28 cellular contexts compared by ENCODE assay signal in genomic region chr22:23149743-23150238, GRCh38. TPM values are rescaled to one million over a fixed set of nuclear protein-coding genes. Genes with fewer than 3 reads are reported as not detected.
DNase-seq lines count a peak whose midpoint lies in the region; ATAC-seq, FAIRE-seq and TF ChIP-seq lines count a peak whose summit lies in the region.
"Had no signal": no experiment of that assay in that cellular context is flagged by ENCODE, and none has a peak within 500 bp of the region (broad histone marks: within the 10 kb centered on the region; RNA-seq: fewer than 3 reads in every experiment).

No MANE protein-coding gene starts in this region.

- H4K5ac ChIP-seq in H1 (ENCODE audit: insufficient read length, low read depth, low read length), result no peak overlapping the region

- no peaks in the 10 kb centered on the region for H3K9me3 ChIP-seq in H1 (ENCODE audit: insufficient read depth in 2 of 2, low read depth in 1 of 2, low read length in 1 of 2)
- H3K9me3 ChIP-seq: psoas muscle, SJCRH30 had no signal

- no peak for TF ChIP-seq RAD21 in H1 (IDR thresholded peaks at IDR 0.05 in 1 of 2, conservative IDR thresholded peaks at IDR 0.05 in 1 of 2; ENCODE audit: low read depth in 2 of 2, low read length in 2 of 2)

- no peak overlapping the region for H2AFZ ChIP-seq in H1 (ENCODE audit: low read length)

- H2AK5ac ChIP-seq in H1 (ENCODE audit: low read depth, low read length), result no peak overlapping the region

- no peaks in the 10 kb centered on the region for H3K36me3 ChIP-seq in H1 (ENCODE audit: control insufficient read depth in 2 of 4, insufficient read depth in 4 of 4, low read length in 3 of 4)
- H3K36me3 ChIP-seq: SJCRH30 had no signal

- WGBS in H1 (ENCODE audit: extremely low coverage in 1 of 2, insufficient coverage in 1 of 2, insufficient read length in 1 of 2, insufficient replicate concordance in 2 of 2, low coverage in 1 of 2, low lambda C conversion rate in 2 of 2, missing lambda C conversion rate in 1 of 2), 2 experiments, result 75% methylated on average over 15 of the region's 15 CpGs; no CpG with 5 or more reads in 1 of the 2 experiments

- no peak overlapping the region for H2BK120ac ChIP-seq in H1 (replicated peaks; ENCODE audit: low read depth, low read length)

- H2BK5ac ChIP-seq in H1 (ENCODE audit: low read depth, low read length), result no peak overlapping the region

- H3K4me1 ChIP-seq in H1 (replicated peaks in 1 of 4; ENCODE audit: control insufficient read depth in 3 of 4, insufficient read depth in 4 of 4, low read length in 3 of 4), result peaks cover 0 to 27% (median 11%) of the 10 kb centered on the region in 4 experiments; a peak in 5 of 7 replicates
- H3K4me1 ChIP-seq: SJCRH30 had no signal

- H2BK20ac ChIP-seq in H1 (ENCODE audit: low read length), result 0 out of 2 replicates have a peak overlapping the region, but pooled peaks have one; percentile 72

- H3K23ac ChIP-seq in H1 (ENCODE audit: insufficient read length), result no peak overlapping the region

- H4K91ac ChIP-seq in H1 (replicated peaks; ENCODE audit: insufficient read length, low read length), result no peak overlapping the region

- DNase-seq in DMS79 treated with DMSO at 0.1 percent for 48 hours (lab: John Stamatoyannopoulos, UW) (peak; percentile 59), NCI-H82 (lab: John Stamatoyannopoulos, UW) (peak; percentile 88), H1 (ENCODE audit: low read depth in 1 of 2, low spot score in 2 of 2) (no peak), retina (peak; percentile 63), LoVo (ENCODE audit: low spot score) (no peak), NCI-H2107 treated with DMSO at 0.1 percent for 48 hours (lab: John Stamatoyannopoulos, UW; ENCODE audit: unreplicated experiment) (no peak)
- DNase-seq: activated naive CD4-positive, alpha-beta T cell treated with anti-CD3 and anti-CD28 coated beads for 36 hours; activated T-cell treated with anti-CD3 and anti-CD28 coated beads, Interleukin-2, amount 50 U/mL, for 72 hours; C1 segment of cervical spinal cord; Calu3; head of caudate nucleus; IMR-90; left colon; NCI-H1105; NCI-H2029; NCI-H446 treated with DMSO at 0.1 percent for 48 hours; NK-92 treated with Interleukin-12 subunit alpha and Interleukin-12 subunit beta, amount 100 ng/mL, for 24 hours; nucleus accumbens; psoas muscle; SJCRH30; small intestine; stimulated activated CD4-positive, alpha-beta T cell treated with anti-CD3 and anti-CD28 coated beads, Interleukin-2, amount 100 ng/mL, for 24 hours; substantia nigra had no signal

- H4K20me1 ChIP-seq in H1 (replicated peaks in 1 of 2; ENCODE audit: control insufficient read depth in 1 of 2, insufficient read depth in 2 of 2, low read length in 2 of 2), result no peaks in the 10 kb centered on the region

- no peak overlapping the region for H3K56ac ChIP-seq in H1 (replicated peaks; ENCODE audit: insufficient read length, low read depth, low read length)

- H2BK15ac ChIP-seq in H1 (ENCODE audit: low read length), result 0 out of 2 replicates have a peak overlapping the region, but pooled peaks have one; percentile 99

- H3K27me3 ChIP-seq in H1 (replicated peaks in 1 of 4; ENCODE audit: control insufficient read depth in 3 of 4, extremely low read depth in 1 of 4, insufficient read depth in 3 of 4, low read length in 3 of 4), result peaks cover 0 to 14% (median 7%) of the 10 kb centered on the region in 4 experiments; a peak in 4 of 7 replicates

- H3K18ac ChIP-seq in H1 (ENCODE audit: extremely low read depth, low read length), result peak overlapping the region; percentile 24; the same call in 1 of the 2 replicates

- H3K4me2 ChIP-seq in H1 (ENCODE audit: insufficient read depth in 1 of 2, low read depth in 2 of 2, low read length in 2 of 2), result peak overlapping the region in 1 of 2 experiments; percentile 24; a peak in 1 of 4 replicates

- no peak for TF ChIP-seq POLR2A in H1 (IDR thresholded peaks at IDR 0.05; ENCODE audit: control extremely low read depth in 1 of 2, low read depth in 2 of 2, low read length in 2 of 2)

- H4K8ac ChIP-seq in H1 (ENCODE audit: extremely low read depth, insufficient read depth, low read length), result no peak overlapping the region

- ATAC-seq in GM21367 (IDR thresholded peaks at IDR 0.05; ENCODE audit: unreplicated experiment), result no peak
- ATAC-seq: activated T-cell treated with anti-CD3 and anti-CD28 coated beads, Interleukin-2, amount 50 U/mL, for 72 hours; left colon; psoas muscle had no signal

- no peak overlapping the region for H3K4me3 ChIP-seq in H1 (ENCODE audit: extremely low read depth in 1 of 4, insufficient read depth in 2 of 4, low read depth in 3 of 4, low read length in 4 of 4)
- H3K4me3 ChIP-seq: psoas muscle, SJCRH30 had no signal

- no peak overlapping the region for H3K4ac ChIP-seq in H1 (replicated peaks; ENCODE audit: insufficient read length, low read depth, low read length)

- CTCF ChIA-PET in H1 (lab: Charles Lee; ENCODE audit: partially characterized antibody), result interaction anchor here (0.8 to 3.6 kb wide), 10 partner anchors 12 to 146 kb away, joined by 3 to 16 read pairs (median 5); no protein-coding TSS in a partner anchor

- H3K23me2 ChIP-seq in H1 (ENCODE audit: low read depth, low read length), result peaks cover 6% of the 10 kb centered on the region; the same call in 1 of the 2 replicates

- TF ChIP-seq CTCF in H1 (IDR thresholded peaks at IDR 0.05; ENCODE audit: control extremely low read depth in 1 of 3, insufficient read depth in 1 of 3, low read depth in 1 of 3, low read length in 3 of 3), result no peak

- FAIRE-seq in H1 (lab: Jason Lieb, UNC), result peak; percentile 45
- FAIRE-seq: RCC 7860, small intestine, TTC549, urothelium cell line had no signal

- H3K9ac ChIP-seq in H1 (replicated peaks in 1 of 4; ENCODE audit: extremely low read depth in 1 of 4, low read depth in 3 of 4, low read length in 3 of 4), result no peak overlapping the region; a peak in 1 of 7 replicates

- H3K14ac ChIP-seq in H1 (ENCODE audit: insufficient read length), result no peak overlapping the region

- TF ChIP-seq EP300 in H1 (IDR thresholded peaks at IDR 0.05; ENCODE audit: borderline replicate concordance in 1 of 2, low read depth in 2 of 2, low read length in 2 of 2), result no peak

- POLR2A ChIA-PET in H1 (lab: Charles Lee; ENCODE audit: partially characterized antibody), result interaction anchor here (1.0 kb wide), 1 partner anchor 30 kb away, joined by 3 read pairs; no protein-coding TSS in a partner anchor

- H2BK12ac ChIP-seq in H1 (ENCODE audit: low read depth, low read length), result peak overlapping the region; percentile 68; the same call in 1 of the 2 replicates

- H3K79me2 ChIP-seq in H1 (ENCODE audit: control insufficient read depth in 1 of 2, insufficient read depth in 2 of 2, low read length in 2 of 2), result no peaks in the 10 kb centered on the region

- no peak overlapping the region for H3K27ac ChIP-seq in H1 (ENCODE audit: low read depth, low read length)
- H3K27ac ChIP-seq: psoas muscle, SJCRH30 had no signal

- H3K79me1 ChIP-seq in H1 (ENCODE audit: low read depth, low read length), result no peaks in the 10 kb centered on the region

TF ChIP-seq in H1, 55 proteins besides CTCF, POLR2A, EP300 and RAD21:
- TF ChIP-seq CBX8 (IDR thresholded peaks at IDR 0.05; ENCODE audit: borderline replicate concordance, low read depth, low read length) (no peak), ATF2 (IDR thresholded peaks at IDR 0.05; ENCODE audit: low read length) (no peak), NANOG (IDR thresholded peaks at IDR 0.05; ENCODE audit: insufficient read depth, low read depth, low read length, poor library complexity, severe bottlenecking) (peak; percentile 41), SIRT6 (IDR thresholded peaks at IDR 0.05; ENCODE audit: low read length) (no peak)
TF ChIP-seq in H1: peak in this region for 1.

RNA-seq across cellular contexts. Expression of gene RAB36, which starts 4.5 kb away (rescaled TPM):
- total RNA-seq in H1 (2021; fragmentation: NEBNext Ultra II Directional; extraction: Animal tissue kit (Norgen Biotek cat#: 25700)), result 1.0 and 1.1 TPM in 2 replicates
- polyA plus RNA-seq in H1 (2011; rRNA removed), result 1.4 and 1.5 TPM in 2 replicates
- 0.75 TPM for polyA plus RNA-seq in H1 (2011; cell fraction: cytosol; rRNA removed)
- polyA plus RNA-seq in H1 (2011; cell fraction: nucleus; rRNA removed), result 0.86 TPM
- 0.84 to 1.0 TPM (median 0.98 TPM) in 4 replicates for polyA plus RNA-seq in H1 (2012, experiment 1 of 2)
- 0.87 TPM for polyA plus RNA-seq in H1 (2012, experiment 2 of 2)
- polyA plus RNA-seq in H1 (2013, experiment 1 of 2), result 0.79 TPM
- polyA plus RNA-seq in H1 (2013, experiment 2 of 2), result 0.79 TPM
- polyA minus RNA-seq in H1 (2011; rRNA and poly(A)+ RNA removed), result 1.0 and 1.5 TPM in 2 replicates
- polyA minus RNA-seq in H1 (2011; cell fraction: cytosol; rRNA and poly(A)+ RNA removed), result 0.44 TPM
- 0.70 TPM for polyA minus RNA-seq in H1 (2011; cell fraction: nucleus; rRNA and poly(A)+ RNA removed)
- total RNA-seq: activated naive CD4-positive, alpha-beta T cell treated with anti-CD3 and anti-CD28 coated beads for 36 hours; SJCRH30 had no signal

RNA-seq across cellular contexts. Expression of gene RSPH14, which starts 8.0 kb away (rescaled TPM):
- total RNA-seq in H1 (2021; fragmentation: NEBNext Ultra II Directional; extraction: Animal tissue kit (Norgen Biotek cat#: 25700)), result 0.84 TPM in 1 of 2 replicates, not detected in the other
- polyA plus RNA-seq in H1 (2011; rRNA removed), result 0.28 and 0.30 TPM in 2 replicates
- 0.28 TPM for polyA plus RNA-seq in H1 (2011; cell fraction: cytosol; rRNA removed)
- 0.33 TPM for polyA plus RNA-seq in H1 (2011; cell fraction: nucleus; rRNA removed)
- 0.24 to 0.43 TPM (median 0.28 TPM) in 3 of 4 replicates, not detected in the other for polyA plus RNA-seq in H1 (2012, experiment 1 of 2)
- 0.22 TPM for polyA plus RNA-seq in H1 (2012, experiment 2 of 2)
- polyA plus RNA-seq in H1 (2013, experiment 1 of 2), result 0.10 TPM
- polyA plus RNA-seq in H1 (2013, experiment 2 of 2), result 0.13 TPM
- polyA minus RNA-seq in H1 (2011; rRNA and poly(A)+ RNA removed), result 0.13 and 0.39 TPM in 2 replicates
- polyA minus RNA-seq in H1 (2011; cell fraction: cytosol; rRNA and poly(A)+ RNA removed), result not detected
- polyA minus RNA-seq in H1 (2011; cell fraction: nucleus; rRNA and poly(A)+ RNA removed), result not detected
- total RNA-seq: Calu3, IMR-90, myocyte, psoas muscle, SJCRH30 had no signal
- polyA plus RNA-seq: IMR-90, psoas muscle had no signal

RNA-seq across cellular contexts. Expression of gene BCR, which starts 30.5 kb away (rescaled TPM):
- 122 and 130 TPM in 2 replicates for total RNA-seq in H1 (2021; fragmentation: NEBNext Ultra II Directional; extraction: Animal tissue kit (Norgen Biotek cat#: 25700))
- 66.7 and 110 TPM in 2 replicates for polyA plus RNA-seq in H1 (2011; rRNA removed)
- 101 TPM for polyA plus RNA-seq in H1 (2011; cell fraction: cytosol; rRNA removed)
- 162 TPM for polyA plus RNA-seq in H1 (2011; cell fraction: nucleus; rRNA removed)
- 76.6 to 172 TPM (median 129 TPM) in 4 replicates for polyA plus RNA-seq in H1 (2012, experiment 1 of 2)
- polyA plus RNA-seq in H1 (2012, experiment 2 of 2), result 53.7 TPM
- polyA plus RNA-seq in H1 (2013, experiment 1 of 2), result 37.8 TPM
- polyA plus RNA-seq in H1 (2013, experiment 2 of 2), result 37.4 TPM
- polyA minus RNA-seq in H1 (2011; rRNA and poly(A)+ RNA removed), result 150 and 166 TPM in 2 replicates
- 183 TPM for polyA minus RNA-seq in H1 (2011; cell fraction: cytosol; rRNA and poly(A)+ RNA removed)
- 71.0 TPM for polyA minus RNA-seq in H1 (2011; cell fraction: nucleus; rRNA and poly(A)+ RNA removed)

Comparison
In these comparisons a context has a peak if more than half of its experiments do, and no peak if none do; other contexts are left out.
1. DNase-seq: peak in DMS79 treated with DMSO at 0.1 percent for 48 hours (single experiment), NCI-H82 (single experiment) and retina (single experiment); none in H1 (0 of 2), LoVo (single experiment) and NCI-H2107 treated with DMSO at 0.1 percent for 48 hours (single experiment).